In genomic region chr14:105171004-105171673, GRCh38 we compare ENCODE assay signal across 1 cellular context.
TF ChIP-seq lines count a peak whose summit lies in the region.

No MANE protein-coding gene starts in this region.

TF ChIP-seq in SK-N-SH treated with all-trans-retinoic acid at 6 μM for 48 hours, 23 proteins besides CTCF, POLR2A, EP300 and RAD21 (continued from another document):
- no peak for TF ChIP-seq CSRNP3 (CRISPR knock-in tag; IDR thresholded peaks at IDR 0.05)
TF ChIP-seq in SK-N-SH treated with all-trans-retinoic acid at 6 μM for 48 hours: peak in this region for 0.
